1 cellular context compared by ENCODE assay signal in genomic region chr14:99995700-99996356, GRCh38.
A peak's percentile ranks its signal among the peaks of the same experiment; 100 is the strongest.
TF ChIP-seq lines count a peak whose summit lies in the region.

No MANE protein-coding gene starts in this region.

TF ChIP-seq in GM12878, 131 proteins besides CTCF, POLR2A, EP300 and RAD21:
- TF ChIP-seq ZNF687 (IDR thresholded peaks at IDR 0.05) = no peak
- peak in 1 of 2 experiments; percentile 70; a peak in 1 of 4 replicates for TF ChIP-seq SRF (IDR thresholded peaks at IDR 0.05; ENCODE audit: low read depth in 2 of 2, low read length in 2 of 2)
- TF ChIP-seq SMC3 (IDR thresholded peaks at IDR 0.05; ENCODE audit: borderline replicate concordance, low read length) = peak; percentile 80; the same call in 1 of the 2 replicates
- TF ChIP-seq MTA2 (IDR thresholded peaks at IDR 0.05; ENCODE audit: low read depth) = peak; percentile 66
- peak; percentile 98 for TF ChIP-seq SPI1 (IDR thresholded peaks at IDR 0.05; ENCODE audit: borderline replicate concordance, insufficient read depth, low read depth, low read length)
- TF ChIP-seq ZNF24 (IDR thresholded peaks at IDR 0.05) = peak; percentile 50; the same call in 1 of the 2 replicates
- TF ChIP-seq MYB (IDR thresholded peaks at IDR 0.05; ENCODE audit: borderline replicate concordance, low read depth, low read length) = no peak
- TF ChIP-seq RAD51 (IDR thresholded peaks at IDR 0.05) = no peak
- peak; percentile 77; the same call in 1 of the 2 replicates for TF ChIP-seq RCOR1 (conservative IDR thresholded peaks at IDR 0.05; ENCODE audit: low read depth, low read length)
- 0 out of 2 replicates have a peak, but pooled peaks have one; percentile 24 for TF ChIP-seq BACH1 (IDR thresholded peaks at IDR 0.05; ENCODE audit: borderline replicate concordance)
- peak; percentile 93; the same call in 1 of the 2 replicates for TF ChIP-seq WRNIP1 (IDR thresholded peaks at IDR 0.05; ENCODE audit: borderline replicate concordance, low read depth, low read length)
- TF ChIP-seq MLLT1 (IDR thresholded peaks at IDR 0.05) = 0 out of 2 replicates have a peak, but pooled peaks have one; percentile 30
- peak; percentile 58 for TF ChIP-seq SKIL (IDR thresholded peaks at IDR 0.05; ENCODE audit: low read depth, poor library complexity, severe bottlenecking)
- TF ChIP-seq ETV6 (conservative IDR thresholded peaks at IDR 0.05 in 1 of 2, IDR thresholded peaks at IDR 0.05 in 1 of 2; ENCODE audit: borderline replicate concordance in 1 of 2, low read depth in 1 of 2) = peak in 1 of 2 experiments; percentile 41; a peak in 1 of 4 replicates
- TF ChIP-seq IKZF2 (IDR thresholded peaks at IDR 0.05) = peak; percentile 96 to 97
- TF ChIP-seq SMAD5 (IDR thresholded peaks at IDR 0.05; ENCODE audit: low read depth) = no peak
- TF ChIP-seq PML (IDR thresholded peaks at IDR 0.05; ENCODE audit: low read length) = no peak
- TF ChIP-seq IRF3 (IDR thresholded peaks at IDR 0.05) = no peak
- peak; percentile 39; the same call in 1 of the 2 replicates for TF ChIP-seq ZNF217 (IDR thresholded peaks at IDR 0.05)
- no peak for TF ChIP-seq CREB1 (IDR thresholded peaks at IDR 0.05; ENCODE audit: low read depth)
- peak; percentile 73; the same call in 1 of the 2 replicates for TF ChIP-seq NBN (IDR thresholded peaks at IDR 0.05)
- TF ChIP-seq IRF5 (IDR thresholded peaks at IDR 0.05; ENCODE audit: borderline replicate concordance) = no peak
- no peak for TF ChIP-seq YBX1 (IDR thresholded peaks at IDR 0.05)
- peak; percentile 87 for TF ChIP-seq RELB (IDR thresholded peaks at IDR 0.05; ENCODE audit: low read depth)
- peak; percentile 39 for TF ChIP-seq MEF2B (IDR thresholded peaks at IDR 0.05; ENCODE audit: partially characterized antibody, poor library complexity, severe bottlenecking)
- no peak for TF ChIP-seq NRF1 (conservative IDR thresholded peaks at IDR 0.05; ENCODE audit: low read depth, low read length)
- TF ChIP-seq PBX3 (IDR thresholded peaks at IDR 0.05; ENCODE audit: insufficient replicate concordance, low read depth, low read length) = peak; percentile 6
- TF ChIP-seq FOXM1 (IDR thresholded peaks at IDR 0.05; ENCODE audit: low read depth, low read length) = 0 out of 2 replicates have a peak, but pooled peaks have one; percentile 32
- TF ChIP-seq BHLHE40 (IDR thresholded peaks at IDR 0.05; ENCODE audit: borderline replicate concordance in 1 of 2, low read depth in 2 of 2, low read length in 1 of 2) = peak; percentile 42 to 49; a peak in 2 of 4 replicates
- peak; percentile 78; the same call in 1 of the 2 replicates for TF ChIP-seq DPF2 (IDR thresholded peaks at IDR 0.05)
- TF ChIP-seq IKZF1 (conservative IDR thresholded peaks at IDR 0.05) = peak; percentile 90
- peak; percentile 68; the same call in 1 of the 2 replicates for TF ChIP-seq BCL11A (IDR thresholded peaks at IDR 0.05; ENCODE audit: low read depth, low read length)
- TF ChIP-seq GATAD2B (conservative IDR thresholded peaks at IDR 0.05; ENCODE audit: low read depth) = peak; percentile 46; the same call in 1 of the 2 replicates
- peak; percentile 58 for TF ChIP-seq YY1 (IDR thresholded peaks at IDR 0.05; ENCODE audit: low read depth, low read length)
- TF ChIP-seq STAT3 (IDR thresholded peaks at IDR 0.05; ENCODE audit: low read depth, low read length) = no peak
- no peak for TF ChIP-seq ATF3 (IDR thresholded peaks at IDR 0.05; ENCODE audit: borderline replicate concordance, extremely low read depth, low read depth, low read length)
- TF ChIP-seq POU2F2 (IDR thresholded peaks at IDR 0.05; ENCODE audit: borderline replicate concordance, low read depth, low read length) = peak; percentile 42; the same call in 1 of the 3 replicates
- TF ChIP-seq SMARCA5 (IDR thresholded peaks at IDR 0.05) = peak; percentile 67
- TF ChIP-seq CREM (IDR thresholded peaks at IDR 0.05; ENCODE audit: low read depth) = 0 out of 2 replicates have a peak, but pooled peaks have one; percentile 29
- peak; percentile 39; the same call in 1 of the 2 replicates for TF ChIP-seq JUNB (IDR thresholded peaks at IDR 0.05)
- no peak for TF ChIP-seq ESRRA (IDR thresholded peaks at IDR 0.05; ENCODE audit: low read length)
- TF ChIP-seq RUNX3 (IDR thresholded peaks at IDR 0.05; ENCODE audit: low read length) = peak; percentile 93
- TF ChIP-seq CHD2 (IDR thresholded peaks at IDR 0.05; ENCODE audit: borderline replicate concordance, low read depth, low read length) = peak; percentile 60; the same call in 1 of the 2 replicates
- TF ChIP-seq IRF4 (IDR thresholded peaks at IDR 0.05; ENCODE audit: low read depth, low read length) = peak; percentile 91
- no peak for TF ChIP-seq STAT1 (conservative IDR thresholded peaks at IDR 0.05)
- TF ChIP-seq EED (IDR thresholded peaks at IDR 0.05; ENCODE audit: low read depth) = peak; percentile 87
- no peak for TF ChIP-seq TARDBP (IDR thresholded peaks at IDR 0.05; ENCODE audit: borderline replicate concordance)
